8 cellular contexts compared by ENCODE assay signal in genomic region chr17:78258323-78259229, GRCh38. TPM values are rescaled to one million over a fixed set of nuclear protein-coding genes. Genes with fewer than 3 reads are reported as not detected.
DNase-seq lines count a peak whose midpoint lies in the region; ATAC-seq and TF ChIP-seq lines count a peak whose summit lies in the region.

No MANE protein-coding gene starts in this region.

- H3K27me3 ChIP-seq in cardiac muscle cell (no peaks in the 10 kb centered on the region), breast epithelium (no peaks in the 10 kb centered on the region)

- H3K27ac ChIP-seq in cardiac muscle cell (peak overlapping the region; percentile 98), breast epithelium (peak overlapping the region in 1 of 2 donors; percentile 77)

- no peaks in the 10 kb centered on the region for H3K9me3 ChIP-seq in cardiac muscle cell (ENCODE audit: low read depth)
- no peaks in the 10 kb centered on the region for H3K9me3 ChIP-seq in breast epithelium

- ATAC-seq in HG03342 (IDR thresholded peaks at IDR 0.05; ENCODE audit: unreplicated experiment), result no peak

- peak; percentile 62 to 81 for DNase-seq in NCI-H2081 (lab: John Stamatoyannopoulos, UW)
- no peak for DNase-seq in NCI-H2081 treated with DMSO at 0.1 percent for 48 hours (lab: John Stamatoyannopoulos, UW)
- peak in 2 of 3 experiments; percentile 23 to 52 for DNase-seq in activated CD8-positive, alpha-beta memory T cell treated with anti-CD3 and anti-CD28 coated beads for 48 hours (ENCODE audit: low read depth in 2 of 3, low spot score in 2 of 3)
- DNase-seq in cardiac muscle cell (ENCODE audit: low read depth in 1 of 2, low spot score in 1 of 2), result peak in 1 of 2 donors; percentile 77
- peak; percentile 65 for DNase-seq in stimulated activated CD4-positive, alpha-beta T cell treated with anti-CD3 and anti-CD28 coated beads, Interleukin-2, amount 100 ng/mL, for 4 hours (ENCODE audit: low read depth)
- DNase-seq in GM19238 (ENCODE audit: insufficient read length, low spot score), result no peak
- no peak for DNase-seq in breast epithelium (ENCODE audit: low spot score in 2 of 2)

- H3K4me1 ChIP-seq in cardiac muscle cell (ENCODE audit: low read depth), result peaks cover 56% of the 10 kb centered on the region
- H3K4me1 ChIP-seq in breast epithelium, result peaks cover 0 to 4% of the 10 kb centered on the region in 2 donors

- no peaks in the 10 kb centered on the region for H3K36me3 ChIP-seq in cardiac muscle cell
- no peaks in the 10 kb centered on the region for H3K36me3 ChIP-seq in breast epithelium

- TF ChIP-seq POLR2A in breast epithelium (IDR thresholded peaks at IDR 0.05), result no peak

- H3K4me3 ChIP-seq in cardiac muscle cell, result no peak overlapping the region
- peak overlapping the region in 1 of 3 donors; percentile 22 for H3K4me3 ChIP-seq in breast epithelium

- intact Hi-C loops in breast epithelium (cut with DNase I; ENCODE audit: low total_unique reads), result no loop called here

- TF ChIP-seq CTCF in cardiac muscle cell (IDR thresholded peaks at IDR 0.05; ENCODE audit: low read depth, low read length), result no peak
- no peak for TF ChIP-seq CTCF in breast epithelium (IDR thresholded peaks at IDR 0.05)

RNA-seq across cellular contexts. Expression of gene TMEM235, which starts 27.1 kb away (rescaled TPM):
- total RNA-seq in cardiac muscle cell (2.0 and 5.2 TPM in 2 replicates), breast epithelium (not detected)
- polyA plus RNA-seq in cardiac muscle cell, result 1.7 and 2.3 TPM in 2 replicates

RNA-seq across cellular contexts. Expression of gene BIRC5, which starts 44.5 kb away (rescaled TPM):
- total RNA-seq in cardiac muscle cell (15.0 and 65.2 TPM in 2 replicates), breast epithelium (1 to 10 TPM in 1 of 3 donors, under 1 TPM in 2; 0.29 to 1.9 (median 0.33) TPM)
- 17.7 and 112 TPM in 2 replicates for polyA plus RNA-seq in cardiac muscle cell

Comparison
In these comparisons a context has a peak if more than half of its experiments do, and no peak if none do; other contexts are left out.
1. DNase-seq: peak in NCI-H2081 (2 of 2), activated CD8-positive, alpha-beta memory T cell treated with anti-CD3 and anti-CD28 coated beads for 48 hours (2 of 3) and stimulated activated CD4-positive, alpha-beta T cell treated with anti-CD3 and anti-CD28 coated beads, Interleukin-2, amount 100 ng/mL, for 4 hours (single experiment); none in NCI-H2081 treated with DMSO at 0.1 percent for 48 hours (single experiment), GM19238 (single experiment) and breast epithelium (0 of 2).